In the genomic region with DNA sequence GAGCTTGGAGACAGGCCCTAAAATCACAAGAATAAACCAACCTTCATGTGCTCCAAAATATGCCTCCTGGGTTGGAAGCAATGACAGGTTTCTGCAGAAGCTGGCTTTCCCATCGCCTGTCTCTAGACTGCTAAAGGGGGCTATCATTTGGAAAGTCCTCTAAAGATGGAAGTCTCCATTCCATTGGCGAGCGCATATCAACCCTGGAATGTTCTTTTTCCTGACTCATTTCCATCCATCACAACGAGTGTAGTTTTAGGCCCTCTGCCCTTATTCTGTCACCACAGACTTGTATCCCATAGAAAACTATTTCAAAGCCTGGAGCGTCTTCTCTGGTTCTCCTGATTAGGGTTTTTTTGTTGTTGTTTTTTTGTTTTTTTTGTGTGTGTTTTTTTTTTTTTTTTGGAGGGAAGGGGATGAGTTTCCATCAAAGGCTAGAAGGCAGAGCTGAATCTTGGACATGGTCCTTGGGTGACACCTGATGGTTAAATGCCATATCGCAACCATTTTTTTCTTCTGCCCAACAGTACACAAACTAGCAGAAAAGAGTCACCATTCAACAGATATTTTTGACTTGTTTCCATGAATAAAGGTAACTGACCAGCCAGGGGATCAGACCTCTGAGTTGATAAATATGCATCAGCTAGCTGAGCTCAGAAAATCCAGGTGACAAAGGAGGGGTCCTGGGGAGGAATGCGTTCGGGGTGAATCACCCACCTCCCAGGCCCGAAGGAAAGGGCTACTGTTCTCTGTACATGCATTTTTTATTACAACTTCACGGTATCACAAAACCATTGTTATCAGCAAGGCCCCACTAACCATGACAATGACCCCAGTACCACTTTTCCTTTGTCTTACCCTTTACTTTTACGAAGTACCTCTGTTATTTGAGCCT, we compare ENCODE assay signal across 7 cellular contexts. TPM values are rescaled to one million over a fixed set of nuclear protein-coding genes. Genes with fewer than 3 reads are reported as not detected.
A peak's percentile ranks its signal among the peaks of the same experiment; 100 is the strongest.
DNase-seq lines count a peak whose midpoint lies in the region; ATAC-seq and TF ChIP-seq lines count a peak whose summit lies in the region.

No MANE protein-coding gene starts in this region.

- no TSS peak for BruUV-seq in OCI-LY7 (replicated peaks; lab: Mats Ljungman, UMichigan)

- CTCF ChIA-PET in OCI-LY7 (lab: Charles Lee; ENCODE audit: unreplicated experiment): interaction anchor here (0.9 kb wide), 1 partner anchor 62 kb away, joined by 4 read pairs; no protein-coding TSS in a partner anchor

- intact Hi-C loops in OCI-LY7 (cut with micrococcal nuclease; ENCODE audit: unreplicated experiment): loop anchor here (1.0 to 2.0 kb wide), 2 partner anchors 62 to 229 kb away; no protein-coding TSS in a partner anchor

- no peaks in the 10 kb centered on the region for H3K9me2 ChIP-seq in OCI-LY7 (ENCODE audit: insufficient read depth, low read length)

- no peak overlapping the region for H3K4me3 ChIP-seq in OCI-LY7 (ENCODE audit: low read depth, low read length, poor library complexity, severe bottlenecking)

- no peaks in the 10 kb centered on the region for H3K9me3 Mint-ChIP-seq in endothelial cell (ENCODE audit: unreplicated experiment)

- no peaks in the 10 kb centered on the region for H4K20me1 ChIP-seq in OCI-LY7 (ENCODE audit: insufficient read depth, low read length)

- no peak overlapping the region for H3K4me2 ChIP-seq in OCI-LY7 (ENCODE audit: low read length)

- TF ChIP-seq CTCF in OCI-LY7 (conservative IDR thresholded peaks at IDR 0.05; ENCODE audit: low read length): peak; percentile 81
- peak; percentile 72 for TF ChIP-seq CTCF in endothelial cell (IDR thresholded peaks at IDR 0.05; ENCODE audit: unreplicated experiment)

- POLR2A ChIA-PET in OCI-LY7 (lab: Charles Lee): interaction anchor here (0.7 kb wide), 1 partner anchor 13 kb away, joined by 3 read pairs; no protein-coding TSS in a partner anchor

- H3K36me3 Mint-ChIP-seq in endothelial cell (ENCODE audit: low read depth, unreplicated experiment): no peaks in the 10 kb centered on the region

- no peak overlapping the region for H2AFZ ChIP-seq in OCI-LY7 (ENCODE audit: low read length)

- no peaks in the 10 kb centered on the region for H3K36me3 ChIP-seq in OCI-LY7 (ENCODE audit: insufficient read depth, low read length)

- H3K27me3 Mint-ChIP-seq in endothelial cell (ENCODE audit: unreplicated experiment): peaks cover 3% of the 10 kb centered on the region

- no peaks in the 10 kb centered on the region for H3K4me1 Mint-ChIP-seq in endothelial cell (ENCODE audit: unreplicated experiment)

- H3K27ac Mint-ChIP-seq in endothelial cell (ENCODE audit: unreplicated experiment): no peak overlapping the region

- no peaks in the 10 kb centered on the region for H3K79me2 ChIP-seq in OCI-LY7 (ENCODE audit: insufficient read depth, low read depth, low read length)

- no peaks in the 10 kb centered on the region for H3K9me3 ChIP-seq in OCI-LY7 (ENCODE audit: low read length)

- H3K4me1 ChIP-seq in OCI-LY7 (ENCODE audit: insufficient read depth, low read length, poor library complexity, severe bottlenecking): no peaks in the 10 kb centered on the region

- DNase-seq in Daoy (ENCODE audit: low read depth): peak; percentile 70
- peak; percentile 35 for DNase-seq in HS-5 (ENCODE audit: low read depth)
- peak; percentile 45 for DNase-seq in OCI-LY7 (ENCODE audit: low spot score)
- peak; percentile 67 for DNase-seq in endothelial cell (ENCODE audit: low spot score)
- DNase-seq in middle frontal gyrus (ENCODE audit: extremely low spot score, low spot score): peak; percentile 47
- DNase-seq in NK-92 treated with Interleukin-12 subunit alpha and Interleukin-12 subunit beta, amount 100 ng/mL, for 24 hours (lab: John Stamatoyannopoulos, UW): no peak

- no peak overlapping the region for H3K27ac ChIP-seq in OCI-LY7 (ENCODE audit: low read depth, low read length, poor library complexity, severe bottlenecking)

- H3K4me3 Mint-ChIP-seq in endothelial cell (ENCODE audit: unreplicated experiment): no peak overlapping the region

- ATAC-seq in GM19324 (IDR thresholded peaks at IDR 0.05; ENCODE audit: low FRiP score, unreplicated experiment): no peak

RNA-seq across cellular contexts. Expression of a gene that starts 40.5 kb away (rescaled TPM):
- not detected in 2 replicates for total RNA-seq in Daoy (2014; rRNA removed; shearing (Covaris generic))
- not detected in 2 replicates for total RNA-seq in OCI-LY7 (2014; rRNA removed; shearing (Covaris generic))
- total RNA-seq in OCI-LY7 (2022) (not detected in 2 replicates), endothelial cell (ENCODE audit: unreplicated experiment) (1.2 TPM)
